7 cellular contexts compared by ENCODE assay signal in genomic region chr13:43878897-43879322, GRCh38. TPM values are rescaled to one million over a fixed set of nuclear protein-coding genes. Genes with fewer than 3 reads are reported as not detected.
DNase-seq lines count a peak whose midpoint lies in the region; ATAC-seq and TF ChIP-seq lines count a peak whose summit lies in the region.

No MANE protein-coding gene starts in this region.

- peak overlapping the region; percentile 85 for H3K27ac Mint-ChIP-seq in activated CD4-positive, alpha-beta T cell treated with anti-CD3 and anti-CD28 coated beads, Interleukin-2, amount 10 ng/mL, durations not matched to agents 7 days and 5 days

- intact Hi-C loops in esophagus squamous epithelium (cut with DNase I), result no loop called here

- peak overlapping the region; percentile 79 for H3K4me3 Mint-ChIP-seq in activated CD4-positive, alpha-beta T cell treated with anti-CD3 and anti-CD28 coated beads, Interleukin-2, amount 10 ng/mL, durations not matched to agents 7 days and 5 days

- H3K4me1 Mint-ChIP-seq in activated CD4-positive, alpha-beta T cell treated with anti-CD3 and anti-CD28 coated beads, Interleukin-2, amount 10 ng/mL, durations not matched to agents 7 days and 5 days, result peaks cover 14% of the 10 kb centered on the region

- CTCF ChIA-PET in activated CD4-positive, alpha-beta T cell treated with anti-CD3 and anti-CD28 coated beads, Interleukin-2, amount 10 ng/mL, durations not matched to agents 7 days and 5 days (lab: Charles Lee), result no interaction called here

- H3K27me3 Mint-ChIP-seq in activated CD4-positive, alpha-beta T cell treated with anti-CD3 and anti-CD28 coated beads, Interleukin-2, amount 10 ng/mL, durations not matched to agents 7 days and 5 days, result peaks cover 14% of the 10 kb centered on the region

- no peak for TF ChIP-seq POLR2A in esophagus squamous epithelium (IDR thresholded peaks at IDR 0.05)

- H3K27me3 ChIP-seq in esophagus squamous epithelium, result no peaks in the 10 kb centered on the region

- DNase-seq in GM03348 (ENCODE audit: low spot score) (peak; percentile 85), HuH-7.5 (ENCODE audit: low spot score) (peak; percentile 23), esophagus squamous epithelium (lab: John Stamatoyannopoulos, UW) (peak; percentile 9), mucosa of gallbladder (ENCODE audit: low spot score) (peak; percentile 72)
- peak; percentile 26 for DNase-seq in activated CD4-positive, alpha-beta T cell treated with anti-CD3 and anti-CD28 coated beads, Interleukin-2, amount 10 ng/mL, durations not matched to agents 7 days and 5 days

- H3K36me3 Mint-ChIP-seq in activated CD4-positive, alpha-beta T cell treated with anti-CD3 and anti-CD28 coated beads, Interleukin-2, amount 10 ng/mL, durations not matched to agents 7 days and 5 days (ENCODE audit: low read depth), result no peaks in the 10 kb centered on the region

- ATAC-seq in GM21526 (IDR thresholded peaks at IDR 0.05; ENCODE audit: low FRiP score, unreplicated experiment), result peak; percentile 23

- WGBS in esophagus squamous epithelium, 2 donors, result 0 to 4% methylated on average over 2 to 13 of the region's 30 CpGs

- POLR2A ChIA-PET in activated CD4-positive, alpha-beta T cell treated with anti-CD3 and anti-CD28 coated beads, Interleukin-2, amount 10 ng/mL, durations not matched to agents 7 days and 5 days (lab: Charles Lee), result no interaction called here

- peaks cover 0 to 3% (median 0%) of the 10 kb centered on the region in 3 donors for H3K36me3 ChIP-seq in esophagus squamous epithelium

- peak overlapping the region; percentile 85 to 97 (median 88) for H3K4me3 ChIP-seq in esophagus squamous epithelium

- TF ChIP-seq CTCF in esophagus squamous epithelium (IDR thresholded peaks at IDR 0.05), result no peak

- H3K4me1 ChIP-seq in esophagus squamous epithelium, result peaks cover 4 to 36% (median 8%) of the 10 kb centered on the region in 3 donors

- H3K27ac ChIP-seq in esophagus squamous epithelium (peak overlapping the region; percentile 95 to 99 (median 97)), temporal lobe (ENCODE audit: low read depth, low read length) (peak overlapping the region; percentile 80)

- H3K9me3 Mint-ChIP-seq in activated CD4-positive, alpha-beta T cell treated with anti-CD3 and anti-CD28 coated beads, Interleukin-2, amount 10 ng/mL, durations not matched to agents 7 days and 5 days, result no peaks in the 10 kb centered on the region

- H3K9me3 ChIP-seq in esophagus squamous epithelium, result no peaks in the 10 kb centered on the region

RNA-seq across cellular contexts. Expression of gene CCDC122, which starts 0.6 kb away (rescaled TPM):
- under 1 TPM; 0.50 to 0.62 TPM for total RNA-seq in activated CD4-positive, alpha-beta T cell treated with anti-CD3 and anti-CD28 coated beads, Interleukin-2, amount 10 ng/mL, durations not matched to agents 7 days and 5 days
- 10 to 100 TPM in 1 of 4 donors, 1 to 10 TPM in 2, under 1 TPM in 1; 0.87 to 16.8 (median 2.1) TPM for total RNA-seq in esophagus squamous epithelium
- total RNA-seq in mucosa of gallbladder, result 8.5 TPM
- 5.9 TPM for total RNA-seq in temporal lobe

RNA-seq across cellular contexts. Expression of gene LACC1, which starts 0.8 kb away (rescaled TPM):
- 1 to 10 TPM; 1.7 to 2.2 TPM for total RNA-seq in activated CD4-positive, alpha-beta T cell treated with anti-CD3 and anti-CD28 coated beads, Interleukin-2, amount 10 ng/mL, durations not matched to agents 7 days and 5 days
- 10 to 100 TPM in 2 of 4 donors, 1 to 10 TPM in 2; 3.3 to 15.3 (median 9.9) TPM for total RNA-seq in esophagus squamous epithelium
- total RNA-seq in mucosa of gallbladder, result 8.7 TPM
- total RNA-seq in temporal lobe, result 4.7 TPM

Comparison
In these comparisons a context has a peak if more than half of its experiments do, and no peak if none do; other contexts are left out.
1. Peak in every context shown above with its lines: DNase-seq, ATAC-seq, H3K4me3 ChIP-seq and H3K27ac ChIP-seq.
2. DNase-seq: peak in every context shown above with its lines; median percentile 85 in GM03348; 72 in mucosa of gallbladder; 26 in activated CD4-positive, alpha-beta T cell treated with anti-CD3 and anti-CD28 coated beads, Interleukin-2, amount 10 ng/mL, durations not matched to agents 7 days and 5 days; 23 in HuH-7.5; 9 in esophagus squamous epithelium.